Comparison of ENCODE assay signal across 11 cellular contexts in genomic region chr18:31225668-31226067, GRCh38.
A peak's percentile ranks its signal among the peaks of the same experiment; 100 is the strongest.
DNase-seq lines count a peak whose midpoint lies in the region; ATAC-seq and TF ChIP-seq lines count a peak whose summit lies in the region.
"Had no signal": no experiment of that assay in that cellular context is flagged by ENCODE, and none has a peak within 500 bp of the region (broad histone marks: within the 10 kb centered on the region; RNA-seq: fewer than 3 reads in every experiment).

No MANE protein-coding gene starts in this region.

- TF ChIP-seq CTCF in HEK293 (tag by site-specific recombination; IDR thresholded peaks at IDR 0.05) (no peak), mammary epithelial cell (conservative IDR thresholded peaks at IDR 0.05 in 1 of 2, IDR thresholded peaks at IDR 0.05 in 1 of 2; ENCODE audit: extremely low read depth in 1 of 2, insufficient read depth in 1 of 2, low read depth in 1 of 2, low read length in 2 of 2) (no peak)

- no TSS peak for BruUV-seq in mammary epithelial cell (replicated peaks; lab: Mats Ljungman, UMichigan)

- H3K27me3 ChIP-seq in mammary epithelial cell (ENCODE audit: insufficient read depth, low read length), result no peaks in the 10 kb centered on the region
- no peaks in the 10 kb centered on the region for H3K27me3 ChIP-seq in iPS-20b (ENCODE audit: insufficient read depth, low read length)
- H3K27me3 ChIP-seq in trophoblast cell (ENCODE audit: insufficient read depth, low read length), result no peaks in the 10 kb centered on the region

- H3K4me2 ChIP-seq in mammary epithelial cell (ENCODE audit: insufficient read depth, low read depth, low read length) (no peak overlapping the region), trophoblast cell (ENCODE audit: low read length) (peak overlapping the region; percentile 13)
- H3K4me2 ChIP-seq: PC-9 had no signal

- H2AFZ ChIP-seq in mammary epithelial cell (ENCODE audit: low read depth, low read length) (peak overlapping the region; percentile 60), trophoblast cell (ENCODE audit: insufficient read depth, low read length, poor library complexity) (no peak overlapping the region)
- H2AFZ ChIP-seq: PC-9 had no signal

- in situ Hi-C loops in mammary epithelial cell (cut with MboI; ENCODE audit: low sequenced_read_pairs in 2 of 2), result loop anchor here in 1 of 2 donors (25.0 kb wide), 1 partner anchor 188 kb away; the partner anchor contains the start of gene DSC3
- in situ Hi-C loops in G401 (cut with HindIII; ENCODE audit: low sequenced_read_pairs), result no loop called here

- H3K14ac ChIP-seq in trophoblast cell (ENCODE audit: low read length), result no peak overlapping the region

- peak overlapping the region; percentile 73 for H2BK12ac ChIP-seq in trophoblast cell (ENCODE audit: low read length)

- WGBS in mammary epithelial cell (ENCODE audit: low coverage, missing lambda C conversion rate), result 43% methylated on average over 5 of the region's 5 CpGs
- WGBS in trophoblast cell (ENCODE audit: extremely low coverage, insufficient coverage, insufficient read length), result no CpG with 5 or more reads among the region's 5 CpGs

- peaks cover 7% of the 10 kb centered on the region for H3K79me1 ChIP-seq in trophoblast cell (ENCODE audit: low read length)

- H3K4me3 ChIP-seq in HEK293 (ENCODE audit: low read depth, low read length) (no peak overlapping the region), mammary epithelial cell (replicated peaks in 1 of 3; ENCODE audit: insufficient read depth in 1 of 3, low read depth in 2 of 3, low read length in 3 of 3) (no peak overlapping the region), iPS-20b (ENCODE audit: low read length) (peak overlapping the region; percentile 9; the same call in 1 of the 2 replicates), trophoblast cell (ENCODE audit: low read depth, low read length) (no peak overlapping the region)
- H3K4me3 ChIP-seq: PC-9 had no signal

- no peak overlapping the region for H3K4ac ChIP-seq in trophoblast cell (ENCODE audit: low read depth, low read length)

- H4K20me1 ChIP-seq in mammary epithelial cell (ENCODE audit: insufficient read depth, low read length), result no peaks in the 10 kb centered on the region

- H4K8ac ChIP-seq in trophoblast cell (ENCODE audit: low read depth, low read length), result no peak overlapping the region

- H3K9me3 ChIP-seq in HEK293 (ENCODE audit: control insufficient read depth, insufficient read depth, low read depth, low read length), result no peaks in the 10 kb centered on the region
- H3K9me3 ChIP-seq in mammary epithelial cell (replicated peaks; ENCODE audit: insufficient read depth, low read length), result no peaks in the 10 kb centered on the region
- H3K9me3 ChIP-seq in iPS-20b (ENCODE audit: insufficient read depth, low read depth, low read length), result peaks cover 5% of the 10 kb centered on the region; the same call in 1 of the 2 replicates
- H3K9me3 ChIP-seq in trophoblast cell (ENCODE audit: insufficient read depth, low read depth, low read length), result no peaks in the 10 kb centered on the region

- intact Hi-C loops in mammary epithelial cell (cut with micrococcal nuclease), result no loop called here

- dilution Hi-C loops in mammary epithelial cell (cut with HindIII; ENCODE audit: low sequenced_read_pairs), result loop anchor here (25.0 kb wide), 1 partner anchor 188 kb away; the partner anchor contains the start of gene DSC3

- H3K36me3 ChIP-seq in HEK293 (ENCODE audit: control insufficient read depth in 2 of 2, insufficient read depth in 1 of 2, low read length in 2 of 2), result no peaks in the 10 kb centered on the region
- H3K36me3 ChIP-seq in mammary epithelial cell (ENCODE audit: insufficient read depth, low read length), result no peaks in the 10 kb centered on the region
- H3K36me3 ChIP-seq in iPS-20b (ENCODE audit: insufficient read depth, low read depth, low read length), result no peaks in the 10 kb centered on the region
- H3K36me3 ChIP-seq in trophoblast cell (ENCODE audit: control insufficient read depth in 1 of 2, insufficient read depth in 2 of 2, low read length in 2 of 2), result peaks cover 0 to 2% of the 10 kb centered on the region in 2 experiments

- no peaks in the 10 kb centered on the region for H3K79me2 ChIP-seq in mammary epithelial cell (ENCODE audit: insufficient read depth, low read length)
- H3K79me2 ChIP-seq in trophoblast cell (ENCODE audit: control insufficient read depth, insufficient read depth, low read length, poor library complexity), result no peaks in the 10 kb centered on the region

- no peak overlapping the region for H4K12ac ChIP-seq in trophoblast cell (ENCODE audit: low read depth, low read length)

- CTCF ChIA-PET in HEK293 (lab: Yijun Ruan, JAX) (interaction anchor here (0.6 to 1.0 kb wide), 5 partner anchors 17 to 794 kb away, joined by 3 to 4 read pairs (median 3); no protein-coding TSS in a partner anchor), mammary epithelial cell (lab: Charles Lee; ENCODE audit: low non-redundant PET) (no interaction called here)

- no peak overlapping the region for H3K9ac ChIP-seq in mammary epithelial cell (ENCODE audit: insufficient read depth, low read length)
- H3K9ac ChIP-seq in iPS-20b (ENCODE audit: low read depth, low read length), result peak overlapping the region; percentile 51
- H3K9ac ChIP-seq in trophoblast cell (ENCODE audit: low read length), result no peak overlapping the region

- H2BK5ac ChIP-seq in trophoblast cell (ENCODE audit: low read depth, low read length, poor library complexity), result peak overlapping the region; percentile 19

- no peak overlapping the region for H2AK5ac ChIP-seq in trophoblast cell (ENCODE audit: low read length)

- H2BK120ac ChIP-seq in trophoblast cell (ENCODE audit: insufficient read depth, low read length, poor library complexity), result peak overlapping the region; percentile 68

- DNase-seq in mammary epithelial cell (peak; percentile 48), trophoblast cell (peak; percentile 72 to 86), GF-D8 (lab: John Stamatoyannopoulos, UW) (no peak), G401 (ENCODE audit: low spot score) (no peak)
- DNase-seq: KBM-7, PC-9, T-helper 9 cell had no signal

- H3K4me1 ChIP-seq in HEK293 (ENCODE audit: control insufficient read depth, insufficient read depth, low read length) (no peaks in the 10 kb centered on the region), mammary epithelial cell (ENCODE audit: insufficient read depth, low read length) (peaks cover 15% of the 10 kb centered on the region), iPS-20b (ENCODE audit: insufficient read depth, low read length) (peaks cover 13% of the 10 kb centered on the region; the same call in 1 of the 2 replicates), trophoblast cell (ENCODE audit: control insufficient read depth in 1 of 2, insufficient read depth in 2 of 2, low read length in 2 of 2) (peaks cover 5 to 6% of the 10 kb centered on the region in 2 experiments)

- POLR2A ChIA-PET in HEK293 (lab: Yijun Ruan, JAX), result interaction anchor here (0.7 to 0.9 kb wide), 2 partner anchors 16 to 72 kb away, joined by 4 to 5 read pairs; no protein-coding TSS in a partner anchor

- H3K23ac ChIP-seq in trophoblast cell (ENCODE audit: low read length), result no peak overlapping the region

- no peak overlapping the region for H4K91ac ChIP-seq in trophoblast cell (ENCODE audit: low read depth, low read length)

- no peak overlapping the region for H3K27ac ChIP-seq in HEK293 (ENCODE audit: extremely low read depth, low read depth, low read length)
- H3K27ac ChIP-seq in mammary epithelial cell (ENCODE audit: insufficient read depth, low read depth, low read length), result no peak overlapping the region
- H3K27ac ChIP-seq in iPS-20b (ENCODE audit: low read length), result peak overlapping the region; percentile 19
- H3K27ac ChIP-seq in trophoblast cell (ENCODE audit: low read depth, low read length), result peak overlapping the region; percentile 76
- H3K27ac ChIP-seq: PC-9 had no signal

- no peak for ATAC-seq in GM19397 (IDR thresholded peaks at IDR 0.05; ENCODE audit: unreplicated experiment)
- ATAC-seq in GM19324 (IDR thresholded peaks at IDR 0.05; ENCODE audit: low FRiP score, unreplicated experiment), result no peak

- no peak overlapping the region for H3K18ac ChIP-seq in trophoblast cell (ENCODE audit: low read length)

TF ChIP-seq in HEK293, 187 proteins besides CTCF, POLR2A, EP300 and RAD21:
- TF ChIP-seq TRIM28 (IDR thresholded peaks at IDR 0.05; ENCODE audit: borderline replicate concordance, low read length) (0 out of 2 replicates have a peak, but pooled peaks have one; percentile 46), BCL11A (tag by site-specific recombination; IDR thresholded peaks at IDR 0.05; ENCODE audit: low read depth) (no peak), GLIS1 (tag by site-specific recombination; IDR thresholded peaks at IDR 0.05) (peak; percentile 65), ZNF146 (tag by site-specific recombination; IDR thresholded peaks at IDR 0.05) (no peak), ZSCAN5A (tag by site-specific recombination; IDR thresholded peaks at IDR 0.05) (no peak), ZBTB20 (tag by site-specific recombination; IDR thresholded peaks at IDR 0.05) (0 out of 2 replicates have a peak, but pooled peaks have one; percentile 17), ZNF335 (tag by site-specific recombination; conservative IDR thresholded peaks at IDR 0.05) (peak; percentile 41), FEZF1 (tag by site-specific recombination; IDR thresholded peaks at IDR 0.05) (peak; percentile 66), ZXDB (tag by site-specific recombination; IDR thresholded peaks at IDR 0.05) (peak; percentile 50; the same call in 1 of the 2 replicates), ZNF214 (tag by site-specific recombination; IDR thresholded peaks at IDR 0.05; ENCODE audit: borderline replicate concordance) (peak; percentile 36; the same call in 1 of the 2 replicates), ZNF514 (tag by site-specific recombination; IDR thresholded peaks at IDR 0.05) (no peak)
TF ChIP-seq in HEK293: peak in this region for 7.

Comparison
In these comparisons a context has a peak if more than half of its experiments do, and no peak if none do; other contexts are left out.
1. H3K27ac ChIP-seq: peak in iPS-20b (single experiment) and trophoblast cell (single experiment); none in HEK293 (single experiment) and mammary epithelial cell (single experiment).
2. DNase-seq: peak in mammary epithelial cell (single experiment) and trophoblast cell (2 of 2); none in GF-D8 (single experiment) and G401 (single experiment).